Comparison of ENCODE assay signal across 1 cellular context in genomic region chr17:59521465-59522126, GRCh38.
TF ChIP-seq lines count a peak whose summit lies in the region.

No MANE protein-coding gene starts in this region.

TF ChIP-seq in HepG2, 621 proteins besides CTCF, POLR2A, EP300 and RAD21 (continued from another document and continues in another):
- TF ChIP-seq PAXIP1 (CRISPR knock-in tag; conservative IDR thresholded peaks at IDR 0.05) = peak; percentile 68
- TF ChIP-seq SIX4 (CRISPR knock-in tag; IDR thresholded peaks at IDR 0.05) = no peak
- peak; percentile 32; the same call in 1 of the 2 replicates for TF ChIP-seq ZBTB33 (CRISPR knock-in tag; IDR thresholded peaks at IDR 0.05)
- peak; percentile 79; the same call in 1 of the 2 replicates for TF ChIP-seq ZNF614 (CRISPR knock-in tag; IDR thresholded peaks at IDR 0.05; ENCODE audit: borderline replicate concordance)
- TF ChIP-seq UBTF (CRISPR knock-in tag; IDR thresholded peaks at IDR 0.05) = 0 out of 2 replicates have a peak, but pooled peaks have one; percentile 40
- TF ChIP-seq KDM2A (CRISPR knock-in tag; IDR thresholded peaks at IDR 0.05; ENCODE audit: borderline replicate concordance, low read depth) = 0 out of 2 replicates have a peak, but pooled peaks have one; percentile 39
- no peak; the same call in 1 of the 2 replicates for TF ChIP-seq ZNF205 (CRISPR knock-in tag; IDR thresholded peaks at IDR 0.05)
- peak; percentile 70 for TF ChIP-seq MED1 (CRISPR knock-in tag; IDR thresholded peaks at IDR 0.05)
- no peak for TF ChIP-seq CREM (IDR thresholded peaks at IDR 0.05)
- TF ChIP-seq CREM (CRISPR knock-in tag; IDR thresholded peaks at IDR 0.05) = no peak
- no peak; the same call in 1 of the 2 replicates for TF ChIP-seq KAT8 (CRISPR knock-in tag; IDR thresholded peaks at IDR 0.05)
- TF ChIP-seq ZBTB20 (CRISPR knock-in tag; IDR thresholded peaks at IDR 0.05; ENCODE audit: borderline replicate concordance, low read depth) = 0 out of 2 replicates have a peak, but pooled peaks have one; percentile 34
- TF ChIP-seq FOSL2 (CRISPR knock-in tag; IDR thresholded peaks at IDR 0.05) = peak; percentile 49
- peak; percentile 30; the same call in 1 of the 2 replicates for TF ChIP-seq YEATS2 (CRISPR knock-in tag; IDR thresholded peaks at IDR 0.05; ENCODE audit: borderline replicate concordance)
- TF ChIP-seq HDAC2 (CRISPR knock-in tag; IDR thresholded peaks at IDR 0.05) = peak; percentile 45; the same call in 1 of the 2 replicates
- TF ChIP-seq GATAD1 (CRISPR knock-in tag; IDR thresholded peaks at IDR 0.05) = peak; percentile 55
- no peak for TF ChIP-seq ATF1 (CRISPR knock-in tag; IDR thresholded peaks at IDR 0.05)
- TF ChIP-seq ATF2 (CRISPR knock-in tag; IDR thresholded peaks at IDR 0.05) = peak; percentile 37; the same call in 1 of the 2 replicates
- no peak for TF ChIP-seq HBP1 (CRISPR knock-in tag; IDR thresholded peaks at IDR 0.05; ENCODE audit: low read depth)
- peak; percentile 39; the same call in 1 of the 2 replicates for TF ChIP-seq SALL2 (CRISPR knock-in tag; IDR thresholded peaks at IDR 0.05)
- 0 out of 2 replicates have a peak, but pooled peaks have one; percentile 55 for TF ChIP-seq ZNF335 (CRISPR knock-in tag; IDR thresholded peaks at IDR 0.05)
- 0 out of 2 replicates have a peak, but pooled peaks have one; percentile 59 for TF ChIP-seq ZNF276 (CRISPR knock-in tag; IDR thresholded peaks at IDR 0.05; ENCODE audit: low read depth)
- TF ChIP-seq TAF1 (CRISPR knock-in tag; IDR thresholded peaks at IDR 0.05) = no peak
- TF ChIP-seq CHCHD3 (CRISPR knock-in tag; IDR thresholded peaks at IDR 0.05) = 0 out of 2 replicates have a peak, but pooled peaks have one; percentile 62
- peak; percentile 79 for TF ChIP-seq HDAC1 (CRISPR knock-in tag; IDR thresholded peaks at IDR 0.05)
- peak; percentile 45; the same call in 1 of the 2 replicates for TF ChIP-seq PITX1 (CRISPR knock-in tag; IDR thresholded peaks at IDR 0.05)
- 0 out of 2 replicates have a peak, but pooled peaks have one; percentile 27 for TF ChIP-seq ZGPAT (CRISPR knock-in tag; IDR thresholded peaks at IDR 0.05)
- peak; percentile 48; the same call in 1 of the 2 replicates for TF ChIP-seq ZNF788 (CRISPR knock-in tag; IDR thresholded peaks at IDR 0.05; ENCODE audit: borderline replicate concordance)
- no peak for TF ChIP-seq HNRNPH1 (optimal IDR thresholded peaks at IDR 0.05; ENCODE audit: low read depth, low read length)
- TF ChIP-seq IKZF5 (CRISPR knock-in tag; IDR thresholded peaks at IDR 0.05) = 0 out of 2 replicates have a peak, but pooled peaks have one; percentile 45
- TF ChIP-seq HMGXB4 (CRISPR knock-in tag; IDR thresholded peaks at IDR 0.05; ENCODE audit: borderline replicate concordance in 1 of 2, low read depth in 1 of 2) = peak; percentile 68 to 86
- TF ChIP-seq ZSCAN12 (CRISPR knock-in tag; IDR thresholded peaks at IDR 0.05) = no peak
- TF ChIP-seq ZNF124 (CRISPR knock-in tag; IDR thresholded peaks at IDR 0.05) = peak; percentile 57; the same call in 1 of the 2 replicates
- no peak for TF ChIP-seq ZNF460 (CRISPR knock-in tag; IDR thresholded peaks at IDR 0.05; ENCODE audit: borderline replicate concordance)
- no peak for TF ChIP-seq SUZ12 (IDR thresholded peaks at IDR 0.05; ENCODE audit: low read depth, low read length)
- 0 out of 2 replicates have a peak, but pooled peaks have one; percentile 54 for TF ChIP-seq CSRNP2 (CRISPR knock-in tag; conservative IDR thresholded peaks at IDR 0.05; ENCODE audit: low read depth)
- TF ChIP-seq FOSL1 (CRISPR knock-in tag; IDR thresholded peaks at IDR 0.05; ENCODE audit: borderline replicate concordance) = no peak
- no peak for TF ChIP-seq ZBTB7B (CRISPR knock-in tag; IDR thresholded peaks at IDR 0.05)
- no peak for TF ChIP-seq E2F2 (CRISPR knock-in tag; IDR thresholded peaks at IDR 0.05; ENCODE audit: borderline replicate concordance)
